In genomic region chr1:206442101-206442500, GRCh38 we compare ENCODE assay signal across 1 cellular context.
TF ChIP-seq lines count a peak whose summit lies in the region.

No MANE protein-coding gene starts in this region.

TF ChIP-seq in K562, 482 proteins besides CTCF, POLR2A, EP300 and RAD21 (continued from another document):
- TF ChIP-seq ZNF316 (IDR thresholded peaks at IDR 0.05), result peak; percentile 22; the same call in 1 of the 2 replicates
- TF ChIP-seq TGIF2 (CRISPR knock-in tag; IDR thresholded peaks at IDR 0.05), result 0 out of 2 replicates have a peak, but pooled peaks have one; percentile 46
